In the genomic region with DNA sequence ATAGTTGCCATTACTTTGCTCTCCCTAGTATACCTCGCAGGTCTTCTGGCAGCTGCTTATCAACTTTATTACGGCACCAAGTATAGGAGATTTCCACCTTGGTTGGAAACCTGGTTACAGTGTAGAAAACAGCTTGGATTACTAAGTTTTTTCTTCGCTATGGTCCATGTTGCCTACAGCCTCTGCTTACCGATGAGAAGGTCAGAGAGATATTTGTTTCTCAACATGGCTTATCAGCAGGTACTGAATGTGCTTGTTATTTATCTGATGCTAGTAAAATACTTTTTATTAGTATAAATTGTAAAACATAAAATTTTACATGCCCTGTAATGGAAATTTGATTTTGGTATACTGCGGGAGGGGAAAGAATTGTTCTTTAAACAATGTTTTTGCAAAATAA, we compare ENCODE assay signal across 18 cellular contexts.
"Had no signal": no experiment of that assay in that cellular context is flagged by ENCODE, and none has a peak within 500 bp of the region (broad histone marks: within the 10 kb centered on the region; RNA-seq: fewer than 3 reads in every experiment).

No MANE protein-coding gene starts in this region.

- H3K4me3 ChIP-seq: coronary artery, dorsolateral prefrontal cortex, esophagus muscularis mucosa, heart right ventricle, left lung, lower lobe of right lung, mucosa of descending colon had no signal

- H3K36me3 ChIP-seq: heart right ventricle, left lung, lower lobe of right lung had no signal

- DNase-seq: dermis blood vessel endothelial cell; dorsolateral prefrontal cortex; effector CD4-positive, alpha-beta T cell; effector memory CD4-positive, alpha-beta T cell; foreskin keratinocyte; glutamatergic neuron; head of caudate nucleus; heart right ventricle; hippocampal formation; left cardiac atrium; left lung; left ventricle myocardium superior; lower lobe of right lung; mesenchymal stem cell; mucosa of descending colon; naive B cell had no signal

- H3K27ac ChIP-seq: coronary artery, dorsolateral prefrontal cortex, esophagus muscularis mucosa, foreskin keratinocyte, heart right ventricle, left lung, lower lobe of right lung had no signal

- ATAC-seq: foreskin keratinocyte, heart right ventricle, left cardiac atrium, left lung, left ventricle myocardium superior, lower lobe of right lung, mucosa of descending colon had no signal

- H3K27me3 ChIP-seq: dorsolateral prefrontal cortex, esophagus muscularis mucosa, foreskin keratinocyte, heart right ventricle, left lung had no signal

- H3K9me3 ChIP-seq: esophagus muscularis mucosa, heart right ventricle, left lung, lower lobe of right lung, mucosa of descending colon had no signal

- H3K4me1 ChIP-seq: heart right ventricle, left lung, lower lobe of right lung had no signal
